21 cellular contexts compared by ENCODE assay signal in genomic region chr3:151315846-151316245, GRCh38. TPM values are rescaled to one million over a fixed set of nuclear protein-coding genes. Genes with fewer than 3 reads are reported as not detected.
DNase-seq lines count a peak whose midpoint lies in the region; ATAC-seq and TF ChIP-seq lines count a peak whose summit lies in the region.
"Had no signal": no experiment of that assay in that cellular context is flagged by ENCODE, and none has a peak within 500 bp of the region (broad histone marks: within the 10 kb centered on the region; RNA-seq: fewer than 3 reads in every experiment).

No MANE protein-coding gene starts in this region.

- peak overlapping the region; percentile 71 for H3K27ac Mint-ChIP-seq in Calu3 (ENCODE audit: unreplicated experiment)
- H3K27ac Mint-ChIP-seq in activated T-helper 17 cell treated with anti-CD3 and anti-CD28 coated beads, Interleukin-2, amount 50 U/mL, for 72 hours = peak overlapping the region; percentile 80

- no peak for DNase-seq in Calu3
- no peak for DNase-seq in HCT116 (ENCODE audit: low read depth, low spot score)
- DNase-seq in kidney tubule cell (ENCODE audit: low spot score) = peak; percentile 11
- no peak for DNase-seq in NCI-H187 treated with DMSO at 0.1 percent for 48 hours (lab: John Stamatoyannopoulos, UW)
- DNase-seq in brain microvascular endothelial cell = no peak
- DNase-seq in SHP77 treated with DMSO at 0.1 percent for 48 hours (lab: John Stamatoyannopoulos, UW) = no peak
- DNase-seq: activated CD4-positive, alpha-beta T cell treated with anti-CD3 and anti-CD28 coated beads for 48 hours; amniotic stem cell; BE2C; effector memory CD4-positive, alpha-beta T cell; H7; KBM-7; kidney glomerular epithelial cell; NCI-H1092; NCI-H774; psoas muscle; spleen; testis had no signal

- H3K9me3 Mint-ChIP-seq in Calu3 (ENCODE audit: low read depth, unreplicated experiment) = no peaks in the 10 kb centered on the region
- no peaks in the 10 kb centered on the region for H3K9me3 Mint-ChIP-seq in activated T-helper 17 cell treated with anti-CD3 and anti-CD28 coated beads, Interleukin-2, amount 50 U/mL, for 72 hours
- H3K9me3 Mint-ChIP-seq: central memory CD8-positive, alpha-beta T cell had no signal

- no peaks in the 10 kb centered on the region for H3K27me3 Mint-ChIP-seq in Calu3 (ENCODE audit: unreplicated experiment)
- H3K27me3 Mint-ChIP-seq in activated T-helper 17 cell treated with anti-CD3 and anti-CD28 coated beads, Interleukin-2, amount 50 U/mL, for 72 hours = peaks cover 2% of the 10 kb centered on the region

- TF ChIP-seq RAD21 in HCT116 (IDR thresholded peaks at IDR 0.05; ENCODE audit: low read depth) = no peak

- H3K9ac ChIP-seq in HCT116 (ENCODE audit: low read length) = peak overlapping the region; percentile 53

- ATAC-seq in HCT116 = no peak
- no peak for ATAC-seq in activated T-helper 17 cell treated with anti-CD3 and anti-CD28 coated beads, Interleukin-2, amount 50 U/mL, for 72 hours (replicated peaks)
- ATAC-seq: psoas muscle had no signal

- no peaks in the 10 kb centered on the region for H3K9me2 ChIP-seq in HCT116 (ENCODE audit: insufficient read depth)

- no peak for TF ChIP-seq CTCF in Calu3 (IDR thresholded peaks at IDR 0.05; ENCODE audit: unreplicated experiment)
- no peak for TF ChIP-seq CTCF in HCT116 (IDR thresholded peaks at IDR 0.05 in 2 of 3, conservative IDR thresholded peaks at IDR 0.05 in 1 of 3; ENCODE audit: borderline replicate concordance in 1 of 3, insufficient read depth in 1 of 3, low read depth in 2 of 3, low read length in 2 of 3)
- TF ChIP-seq CTCF in brain microvascular endothelial cell (IDR thresholded peaks at IDR 0.05; ENCODE audit: low read depth, low read length, missing control alignments) = no peak

- BruUV-seq in Calu3 (replicated peaks; lab: Mats Ljungman, UMichigan) = no TSS peak
- no TSS peak for BruUV-seq in HCT116 (replicated peaks; lab: Mats Ljungman, UMichigan)

- H3K36me3 Mint-ChIP-seq in Calu3 (ENCODE audit: insufficient read depth, unreplicated experiment) = no peaks in the 10 kb centered on the region
- no peaks in the 10 kb centered on the region for H3K36me3 Mint-ChIP-seq in activated T-helper 17 cell treated with anti-CD3 and anti-CD28 coated beads, Interleukin-2, amount 50 U/mL, for 72 hours (ENCODE audit: low read depth)

- H3K4me2 ChIP-seq in HCT116 (ENCODE audit: low read length) = peak overlapping the region; percentile 77

- no peaks in the 10 kb centered on the region for H3K9me3 ChIP-seq in HCT116 (ENCODE audit: control insufficient read depth in 1 of 2, insufficient read depth in 1 of 2, low read depth in 1 of 2, low read length in 2 of 2)
- H3K9me3 ChIP-seq: BE2C, psoas muscle, spleen, testis had no signal

- POLR2A ChIA-PET in HCT116 (lab: Charles Lee) = interaction anchor here (1.4 kb wide), 1 partner anchor 10 kb away, joined by 9 read pairs; no protein-coding TSS in a partner anchor

- H4K20me1 ChIP-seq in HCT116 (ENCODE audit: insufficient read depth) = no peaks in the 10 kb centered on the region

- H3K27me3 ChIP-seq in HCT116 (ENCODE audit: insufficient read depth, low read length) = no peaks in the 10 kb centered on the region
- H3K27me3 ChIP-seq in brain microvascular endothelial cell (replicated peaks) = no peaks in the 10 kb centered on the region
- H3K27me3 ChIP-seq: BE2C, spleen, testis had no signal

- CTCF ChIA-PET in Calu3 (lab: Charles Lee) = interaction anchor here (1.5 to 1.8 kb wide), 2 partner anchors 11 to 12 kb away, joined by 11 to 12 read pairs; no protein-coding TSS in a partner anchor
- CTCF ChIA-PET in HCT116 (lab: Charles Lee) = interaction anchor here (1.5 kb wide), 1 partner anchor 12 kb away, joined by 10 read pairs; no protein-coding TSS in a partner anchor

- H3K4me3 ChIP-seq in HCT116 (replicated peaks in 1 of 2; ENCODE audit: low read depth in 1 of 2, low read length in 2 of 2) (peak overlapping the region in 1 of 2 experiments; percentile 53; a peak in 1 of 4 replicates), brain microvascular endothelial cell (ENCODE audit: low read depth, low read length) (no peak overlapping the region)
- H3K4me3 ChIP-seq: psoas muscle, spleen, testis had no signal

- no peak overlapping the region for H2AFZ ChIP-seq in HCT116 (ENCODE audit: low read depth, low read length, poor library complexity, severe bottlenecking)

- peaks cover 44 to 52% of the 10 kb centered on the region in 2 experiments for H3K4me1 ChIP-seq in HCT116 (ENCODE audit: control insufficient read depth in 1 of 2, insufficient read depth in 2 of 2, low read length in 2 of 2)
- H3K4me1 ChIP-seq: BE2C, psoas muscle, testis had no signal

- H3K27ac ChIP-seq in HCT116 (ENCODE audit: low read depth, low read length) (peak overlapping the region; percentile 66; the same call in 1 of the 2 replicates), brain microvascular endothelial cell (no peak overlapping the region)
- H3K27ac ChIP-seq: psoas muscle, spleen, testis had no signal

- intact Hi-C loops in Calu3 (cut with micrococcal nuclease; ENCODE audit: unreplicated experiment) (loop anchor here (1.0 kb wide), 1 partner anchor 9 kb away; no protein-coding TSS in a partner anchor), HCT116 (cut with micrococcal nuclease) (loop anchor here (1.0 kb wide), 1 partner anchor 11 kb away; no protein-coding TSS in a partner anchor)

- in situ Hi-C loops in brain microvascular endothelial cell (cut with HindIII; ENCODE audit: low pct_ligation_motif_present, low sequenced_read_pairs) = no loop called here

- no peak for TF ChIP-seq POLR2A in HCT116 (IDR thresholded peaks at IDR 0.05; ENCODE audit: borderline replicate concordance, extremely low read depth, insufficient read depth, insufficient read length)

- RAD21 ChIA-PET in HCT116 (lab: Charles Lee; ENCODE audit: low non-redundant PET in 1 of 2, low total read pairs in 2 of 2, uncharacterized antibody in 2 of 2, unreplicated experiment in 2 of 2) = no interaction called here

- H3K4me1 Mint-ChIP-seq in Calu3 (ENCODE audit: low read depth, unreplicated experiment) = peaks cover 30% of the 10 kb centered on the region
- peaks cover 5% of the 10 kb centered on the region for H3K4me1 Mint-ChIP-seq in activated T-helper 17 cell treated with anti-CD3 and anti-CD28 coated beads, Interleukin-2, amount 50 U/mL, for 72 hours
- H3K4me1 Mint-ChIP-seq: central memory CD8-positive, alpha-beta T cell; neural crest cell had no signal

- peak overlapping the region; percentile 10 for H3K4me3 Mint-ChIP-seq in Calu3 (ENCODE audit: low read depth, unreplicated experiment)
- peak overlapping the region; percentile 75 for H3K4me3 Mint-ChIP-seq in activated T-helper 17 cell treated with anti-CD3 and anti-CD28 coated beads, Interleukin-2, amount 50 U/mL, for 72 hours
- H3K4me3 Mint-ChIP-seq: central memory CD8-positive, alpha-beta T cell; neural crest cell had no signal

- no peaks in the 10 kb centered on the region for H3K36me3 ChIP-seq in HCT116 (ENCODE audit: control insufficient read depth in 1 of 2, insufficient read depth in 2 of 2, low read length in 2 of 2)
- H3K36me3 ChIP-seq in brain microvascular endothelial cell (replicated peaks) = no peaks in the 10 kb centered on the region
- H3K36me3 ChIP-seq: BE2C, spleen had no signal

- no peaks in the 10 kb centered on the region for H3K79me2 ChIP-seq in HCT116 (ENCODE audit: insufficient read depth, low read length)

TF ChIP-seq in HCT116, 20 proteins besides CTCF, POLR2A, EP300 and RAD21 (continues in another document):
- TF ChIP-seq ZFX (IDR thresholded peaks at IDR 0.05) (no peak), YY1 (IDR thresholded peaks at IDR 0.05; ENCODE audit: extremely low read depth, insufficient replicate concordance, low read depth, low read length) (no peak), FOSL1 (IDR thresholded peaks at IDR 0.05; ENCODE audit: low read depth) (no peak), JUND (IDR thresholded peaks at IDR 0.05) (no peak), REST (IDR thresholded peaks at IDR 0.05; ENCODE audit: low read depth) (no peak), MAX (IDR thresholded peaks at IDR 0.05) (no peak), ZNF274 (IDR thresholded peaks at IDR 0.05; ENCODE audit: low read depth, low read length) (no peak)

RNA-seq across cellular contexts. Expression of gene GPR87, which starts 0.8 kb away (rescaled TPM):
- total RNA-seq in Calu3 (2022) (1.2 and 1.5 TPM in 2 replicates), HCT116 (2021; ENCODE audit: unreplicated experiment) (3.8 TPM)
- polyA plus RNA-seq in HCT116 (2012) = 6.0 and 6.6 TPM in 2 replicates
- total RNA-seq in activated T-helper 17 cell treated with anti-CD3 and anti-CD28 coated beads, Interleukin-2, amount 50 U/mL, for 72 hours = 1 to 10 TPM; 3.2 to 5.0 TPM
- total RNA-seq: neural crest cell, psoas muscle, spleen, testis had no signal
- polyA plus RNA-seq: psoas muscle, spleen had no signal

RNA-seq across cellular contexts. Expression of gene P2RY13, which starts 13.5 kb away (rescaled TPM):
- total RNA-seq in Calu3 (2022) = not detected in 2 replicates
- total RNA-seq in HCT116 (2021; ENCODE audit: unreplicated experiment) = not detected
- polyA plus RNA-seq in HCT116 (2012) = not detected in 2 replicates
- total RNA-seq in activated T-helper 17 cell treated with anti-CD3 and anti-CD28 coated beads, Interleukin-2, amount 50 U/mL, for 72 hours = not detected
- total RNA-seq: H7, neural crest cell had no signal

RNA-seq across cellular contexts. Expression of gene P2RY14, which starts 37.5 kb away (rescaled TPM):
- total RNA-seq in Calu3 (2022) = not detected in 2 replicates
- not detected for total RNA-seq in HCT116 (2021; ENCODE audit: unreplicated experiment)
- polyA plus RNA-seq in HCT116 (2012) = not detected in 2 replicates
- 1 to 10 TPM in 1 of 2 donors, under 1 TPM in 1; 0.90 to 1.3 TPM for total RNA-seq in activated T-helper 17 cell treated with anti-CD3 and anti-CD28 coated beads, Interleukin-2, amount 50 U/mL, for 72 hours
- total RNA-seq: H7, neural crest cell had no signal
